In the genomic region with DNA sequence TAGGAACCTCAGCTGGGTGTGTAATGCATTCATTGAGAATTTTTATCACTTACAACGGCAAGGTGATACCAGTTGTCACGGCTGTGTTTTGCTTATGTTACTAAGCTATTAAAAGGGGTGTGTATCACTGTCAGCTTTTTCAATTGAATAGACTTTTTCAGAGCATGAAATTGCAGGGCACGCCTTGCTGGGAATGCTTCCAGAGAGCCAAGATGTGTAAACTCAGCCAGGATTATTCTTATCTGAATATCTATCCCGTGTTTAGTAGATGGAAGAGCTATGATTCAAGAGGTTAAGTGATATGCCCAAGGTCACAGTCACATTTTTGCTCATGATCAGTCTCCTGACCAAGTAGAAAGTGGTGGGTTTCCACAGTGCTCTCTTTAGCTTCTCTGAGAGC, we compare ENCODE assay signal across 1 cellular context.
TF ChIP-seq lines count a peak whose summit lies in the region.

No MANE protein-coding gene starts in this region.

TF ChIP-seq in HepG2, 621 proteins besides CTCF, POLR2A, EP300 and RAD21:
- TF ChIP-seq, protein P1, sequence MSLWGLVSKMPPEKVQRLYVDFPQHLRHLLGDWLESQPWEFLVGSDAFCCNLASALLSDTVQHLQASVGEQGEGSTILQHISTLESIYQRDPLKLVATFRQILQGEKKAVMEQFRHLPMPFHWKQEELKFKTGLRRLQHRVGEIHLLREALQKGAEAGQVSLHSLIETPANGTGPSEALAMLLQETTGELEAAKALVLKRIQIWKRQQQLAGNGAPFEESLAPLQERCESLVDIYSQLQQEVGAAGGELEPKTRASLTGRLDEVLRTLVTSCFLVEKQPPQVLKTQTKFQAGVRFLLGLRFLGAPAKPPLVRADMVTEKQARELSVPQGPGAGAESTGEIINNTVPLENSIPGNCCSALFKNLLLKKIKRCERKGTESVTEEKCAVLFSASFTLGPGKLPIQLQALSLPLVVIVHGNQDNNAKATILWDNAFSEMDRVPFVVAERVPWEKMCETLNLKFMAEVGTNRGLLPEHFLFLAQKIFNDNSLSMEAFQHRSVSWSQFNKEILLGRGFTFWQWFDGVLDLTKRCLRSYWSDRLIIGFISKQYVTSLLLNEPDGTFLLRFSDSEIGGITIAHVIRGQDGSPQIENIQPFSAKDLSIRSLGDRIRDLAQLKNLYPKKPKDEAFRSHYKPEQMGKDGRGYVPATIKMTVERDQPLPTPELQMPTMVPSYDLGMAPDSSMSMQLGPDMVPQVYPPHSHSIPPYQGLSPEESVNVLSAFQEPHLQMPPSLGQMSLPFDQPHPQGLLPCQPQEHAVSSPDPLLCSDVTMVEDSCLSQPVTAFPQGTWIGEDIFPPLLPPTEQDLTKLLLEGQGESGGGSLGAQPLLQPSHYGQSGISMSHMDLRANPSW (CRISPR knock-in tag; IDR thresholded peaks at IDR 0.05; ENCODE audit: borderline replicate concordance): no peak
- TF ChIP-seq BRCA1 (CRISPR knock-in tag; IDR thresholded peaks at IDR 0.05): no peak
- TF ChIP-seq HCFC1 (IDR thresholded peaks at IDR 0.05; ENCODE audit: low read depth, low read length): no peak
- no peak for TF ChIP-seq ZNF550 (CRISPR knock-in tag; IDR thresholded peaks at IDR 0.05; ENCODE audit: borderline replicate concordance)
